Comparison of ENCODE assay signal across 27 cellular contexts in genomic region chr10:127303105-127303504, GRCh38.
"Had no signal": no experiment of that assay in that cellular context is flagged by ENCODE, and none has a peak within 500 bp of the region (broad histone marks: within the 10 kb centered on the region; RNA-seq: fewer than 3 reads in every experiment).

No MANE protein-coding gene starts in this region.

- H3K27ac Mint-ChIP-seq: activated B cell treated with CpG ODN at 0.5 μM for 24 hours; activated CD4-positive, alpha-beta T cell treated with anti-CD3 and anti-CD28 coated beads for 36 hours; activated naive CD4-positive, alpha-beta T cell treated with anti-CD3 and anti-CD28 coated beads, Interleukin-2, amount 50 U/mL, for 72 hours; activated T-cell treated with anti-CD3 and anti-CD28 coated beads, Interleukin-2, amount 50 U/mL, for 24 hours; activated T-helper 17 cell treated with anti-CD3 and anti-CD28 coated beads, Interleukin-2, amount 50 U/mL, for 72 hours; brain; effector memory CD8-positive, alpha-beta T cell; naive B cell; stimulated activated effector memory CD8-positive, alpha-beta T cell treated with anti-CD3 and anti-CD28 coated beads, Interleukin-12 subunit alpha, Interleukin-12 subunit beta, amount 100 ng/mL, for 72 hours; type B pancreatic cell had no signal

- H3K27me3 ChIP-seq: colonic mucosa, dorsolateral prefrontal cortex, esophagus squamous epithelium, heart left ventricle, vagina had no signal

- H3K4me1 Mint-ChIP-seq: activated B cell treated with CpG ODN at 0.5 μM for 24 hours; activated CD4-positive, alpha-beta T cell treated with anti-CD3 and anti-CD28 coated beads for 36 hours; activated T-helper 17 cell treated with anti-CD3 and anti-CD28 coated beads, Interleukin-2, amount 50 U/mL, for 72 hours; naive B cell; stimulated activated effector memory CD8-positive, alpha-beta T cell treated with anti-CD3 and anti-CD28 coated beads, Interleukin-12 subunit alpha, Interleukin-12 subunit beta, amount 100 ng/mL, for 72 hours had no signal

- H3K4me3 ChIP-seq: colonic mucosa, dorsolateral prefrontal cortex, esophagus squamous epithelium, heart left ventricle, lower lobe of right lung, thoracic aorta, vagina had no signal

- H3K27me3 Mint-ChIP-seq: activated B cell treated with CpG ODN at 0.5 μM for 24 hours; activated T-cell treated with anti-CD3 and anti-CD28 coated beads, Interleukin-2, amount 50 U/mL, for 24 hours; activated T-helper 17 cell treated with anti-CD3 and anti-CD28 coated beads, Interleukin-2, amount 50 U/mL, for 72 hours; brain; effector memory CD8-positive, alpha-beta T cell; naive B cell; type B pancreatic cell had no signal

- H3K4me3 Mint-ChIP-seq: activated B cell treated with CpG ODN at 0.5 μM for 24 hours; activated CD4-positive, alpha-beta T cell treated with anti-CD3 and anti-CD28 coated beads for 36 hours; activated T-cell treated with anti-CD3 and anti-CD28 coated beads, Interleukin-2, amount 50 U/mL, for 24 hours; activated T-helper 17 cell treated with anti-CD3 and anti-CD28 coated beads, Interleukin-2, amount 50 U/mL, for 72 hours; brain; effector memory CD8-positive, alpha-beta T cell; stimulated activated effector memory CD8-positive, alpha-beta T cell treated with anti-CD3 and anti-CD28 coated beads, Interleukin-12 subunit alpha, Interleukin-12 subunit beta, amount 100 ng/mL, for 72 hours; type B pancreatic cell had no signal

- H3K36me3 ChIP-seq: colonic mucosa, esophagus squamous epithelium, heart left ventricle, lower lobe of right lung, thoracic aorta, vagina had no signal

- ATAC-seq: activated CD4-positive, alpha-beta T cell treated with anti-CD3 and anti-CD28 coated beads for 36 hours; activated naive CD4-positive, alpha-beta T cell treated with anti-CD3 and anti-CD28 coated beads, Interleukin-2, amount 50 U/mL, for 72 hours; activated T-helper 17 cell treated with anti-CD3 and anti-CD28 coated beads, Interleukin-2, amount 50 U/mL, for 72 hours; effector memory CD8-positive, alpha-beta T cell; heart left ventricle; left lobe of liver; lower lobe of right lung; sciatic nerve; stimulated activated effector memory CD8-positive, alpha-beta T cell treated with anti-CD3 and anti-CD28 coated beads, Interleukin-12 subunit alpha, Interleukin-12 subunit beta, amount 100 ng/mL, for 72 hours had no signal

- H3K27ac ChIP-seq: colonic mucosa, dorsolateral prefrontal cortex, esophagus squamous epithelium, heart left ventricle, lower lobe of right lung, thoracic aorta, vagina had no signal

- H3K36me3 Mint-ChIP-seq: activated naive CD4-positive, alpha-beta T cell treated with anti-CD3 and anti-CD28 coated beads, Interleukin-2, amount 50 U/mL, for 72 hours; brain; naive B cell; stimulated activated effector memory CD8-positive, alpha-beta T cell treated with anti-CD3 and anti-CD28 coated beads, Interleukin-12 subunit alpha, Interleukin-12 subunit beta, amount 100 ng/mL, for 72 hours had no signal

- H3K9me3 Mint-ChIP-seq: activated T-cell treated with anti-CD3 and anti-CD28 coated beads, Interleukin-2, amount 50 U/mL, for 24 hours; activated T-helper 17 cell treated with anti-CD3 and anti-CD28 coated beads, Interleukin-2, amount 50 U/mL, for 72 hours; brain; effector memory CD8-positive, alpha-beta T cell; stimulated activated effector memory CD8-positive, alpha-beta T cell treated with anti-CD3 and anti-CD28 coated beads, Interleukin-12 subunit alpha, Interleukin-12 subunit beta, amount 100 ng/mL, for 72 hours; type B pancreatic cell had no signal

- DNase-seq: activated B cell treated with CpG ODN at 0.5 μM for 24 hours; activated CD4-positive, alpha-beta T cell treated with anti-CD3 and anti-CD28 coated beads for 36 hours; activated CD4-positive, alpha-beta T cell treated with anti-CD3 and anti-CD28 coated beads, Interleukin-2, amount 50 U/mL, for 4 hours; activated CD8-positive, alpha-beta memory T cell treated with anti-CD3 and anti-CD28 coated beads for 24 hours; activated CD8-positive, alpha-beta memory T cell treated with anti-CD3 and anti-CD28 coated beads, Interleukin-2, amount 50 U/mL, for 4 hours; activated T-cell treated with anti-CD3 and anti-CD28 coated beads, Interleukin-2, amount 50 U/mL, for 24 hours; aorta; colonic mucosa; dorsolateral prefrontal cortex; effector memory CD8-positive, alpha-beta T cell; esophagus squamous epithelium; heart left ventricle; lower lobe of right lung; naive B cell; occipital lobe; posterior cingulate gyrus; small intestine; stimulated activated CD4-positive, alpha-beta T cell treated with anti-CD3 and anti-CD28 coated beads, Interleukin-2, amount 100 ng/mL, for 24 hours had no signal

- H3K4me1 ChIP-seq: lower lobe of right lung, vagina had no signal

- H3K9me3 ChIP-seq: colonic mucosa, esophagus squamous epithelium, heart left ventricle, lower lobe of right lung, thoracic aorta, vagina had no signal
